ENCODE assay signal across 24 cellular contexts in the genomic region with DNA sequence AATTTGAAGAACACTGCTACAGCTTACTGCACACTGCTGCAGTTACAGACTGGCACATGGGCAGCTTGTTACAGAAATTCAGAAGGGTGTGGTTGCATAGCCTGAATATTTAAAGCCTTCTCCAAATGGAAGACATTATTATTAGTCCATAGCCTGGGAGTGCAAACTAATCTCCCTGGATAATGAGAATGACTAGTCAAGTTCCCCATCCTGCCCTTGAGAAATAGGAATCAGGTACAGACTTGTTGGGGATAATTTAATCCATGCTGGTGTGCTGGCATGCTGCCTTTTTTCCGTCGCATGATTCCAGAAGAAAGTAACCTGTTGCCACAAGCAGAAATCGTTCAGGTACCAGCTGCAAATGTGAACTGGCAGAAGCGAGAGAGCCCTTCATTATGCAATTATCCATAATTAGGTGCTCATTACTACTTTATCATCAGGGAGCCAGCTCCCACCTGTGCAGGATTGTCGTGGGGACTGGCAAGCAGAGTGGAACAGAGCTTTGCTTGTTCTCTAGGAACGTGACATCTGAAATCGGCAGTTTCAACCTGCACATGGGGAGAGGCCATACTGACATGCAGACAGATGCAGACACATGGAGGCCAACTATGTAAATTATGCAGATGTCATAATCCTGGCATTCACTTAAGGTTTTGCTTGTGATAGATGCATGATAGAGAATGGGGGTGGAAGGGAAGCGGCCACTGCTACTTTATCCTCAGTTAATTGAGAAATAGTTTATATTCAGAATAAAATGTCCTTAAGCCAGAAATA.
DNase-seq lines count a peak whose midpoint lies in the region; ATAC-seq and TF ChIP-seq lines count a peak whose summit lies in the region.
"Had no signal": no experiment of that assay in that cellular context is flagged by ENCODE, and none has a peak within 500 bp of the region (broad histone marks: within the 10 kb centered on the region; RNA-seq: fewer than 3 reads in every experiment).

No MANE protein-coding gene starts in this region.

- CTCF ChIA-PET in MCF 10A (lab: Yijun Ruan, JAX), result interaction anchor here (0.5 to 1.1 kb wide), 5 partner anchors 86 to 1815 kb away, joined by 3 read pairs; partner anchors contain the start of gene HS3ST3B1
- CTCF ChIA-PET in SK-N-SH (lab: Yijun Ruan, JAX), result no interaction called here

- H3K27ac Mint-ChIP-seq in MCF 10A (ENCODE audit: low read depth, unreplicated experiment), result peak overlapping the region; percentile 37
- H3K27ac Mint-ChIP-seq: activated CD4-positive, alpha-beta T cell treated with anti-CD3 and anti-CD28 coated beads, Interleukin-2, amount 10 ng/mL, durations not matched to agents 24 days and 14 days; activated naive CD4-positive, alpha-beta T cell treated with anti-CD3 and anti-CD28 coated beads for 36 hours; memory B cell; natural killer cell treated with Interleukin-12 subunit alpha and Interleukin-12 subunit beta and Interleukin-15 and Interleukin-18, amount 100 ng/mL, for 72 hours; stimulated activated effector memory CD8-positive, alpha-beta T cell treated with anti-CD3 and anti-CD28 coated beads, Interleukin-12 subunit alpha, Interleukin-12 subunit beta, amount 100 ng/mL, for 72 hours had no signal

- H3K9me2 ChIP-seq in SK-N-SH, result no peaks in the 10 kb centered on the region

- no peak for TF ChIP-seq EP300 in SK-N-SH (IDR thresholded peaks at IDR 0.05; ENCODE audit: borderline replicate concordance in 1 of 2, low read depth in 1 of 2, low read length in 1 of 2)

- H3K27me3 ChIP-seq in SK-N-SH (ENCODE audit: insufficient read depth), result no peaks in the 10 kb centered on the region; the same call in 1 of the 2 replicates
- H3K27me3 ChIP-seq: tibial nerve had no signal

- no peak overlapping the region for H3K4me3 ChIP-seq in SK-N-SH (ENCODE audit: low read depth in 2 of 2, low read length in 1 of 2)
- H3K4me3 ChIP-seq: HAP-1, heart left ventricle, psoas muscle, tibial nerve had no signal

- WGBS in SK-N-SH (ENCODE audit: low lambda C conversion rate), result 4% methylated on average over 8 of the region's 8 CpGs

- DNase-seq in NCI-H748 (lab: John Stamatoyannopoulos, UW; ENCODE audit: unreplicated experiment) (peak; percentile 40), NCI-H748 treated with DMSO at 0.1 percent for 48 hours (lab: John Stamatoyannopoulos, UW) (no peak), MCF 10A (ENCODE audit: unreplicated experiment) (peak; percentile 95), hepatic stellate cell (ENCODE audit: low spot score) (peak; percentile 14), SK-N-SH (no peak)
- DNase-seq in stimulated activated naive CD4-positive, alpha-beta T cell treated with Interleukin-2 at 50 U/mL for 16 hours (lab: John Stamatoyannopoulos, UW), result no peak
- no peak for DNase-seq in stimulated activated CD4-positive, alpha-beta T cell treated with anti-CD3 and anti-CD28 coated beads, Interleukin-2, amount 100 ng/mL, for 48 hours
- DNase-seq: 8988T; activated CD4-positive, alpha-beta T cell treated with anti-CD3 and anti-CD28 coated beads, Interleukin-2, amount 10 ng/mL, durations not matched to agents 24 days and 14 days; activated CD8-positive, alpha-beta memory T cell treated with anti-CD3 and anti-CD28 coated beads, Interleukin-2, amount 50 U/mL, for 48 hours; activated naive CD4-positive, alpha-beta T cell treated with anti-CD3 and anti-CD28 coated beads for 36 hours; cortex of kidney; heart left ventricle; NCI-H2171; NK-92 treated with Interleukin-12 subunit alpha and Interleukin-12 subunit beta, amount 100 ng/mL, for 24 hours; psoas muscle; RPMI8226 had no signal

- no peak for TF ChIP-seq CTCF in MCF 10A (IDR thresholded peaks at IDR 0.05; ENCODE audit: unreplicated experiment)
- no peak for TF ChIP-seq CTCF in SK-N-SH (IDR thresholded peaks at IDR 0.05)

- no peaks in the 10 kb centered on the region for H3K4me1 ChIP-seq in SK-N-SH (ENCODE audit: control insufficient read depth in 1 of 2, insufficient read depth in 2 of 2, low read depth in 1 of 2, low read length in 1 of 2)
- H3K4me1 ChIP-seq: HAP-1, heart left ventricle, psoas muscle, tibial nerve had no signal

- H3K9me3 ChIP-seq in SK-N-SH, result no peaks in the 10 kb centered on the region
- H3K9me3 ChIP-seq: HAP-1, psoas muscle had no signal

- no peak overlapping the region for H3K4me2 ChIP-seq in SK-N-SH

- H3K79me2 ChIP-seq in SK-N-SH (ENCODE audit: insufficient read depth), result no peaks in the 10 kb centered on the region

- H3K27me3 Mint-ChIP-seq in MCF 10A (ENCODE audit: insufficient read depth, unreplicated experiment), result no peaks in the 10 kb centered on the region
- H3K27me3 Mint-ChIP-seq: activated CD4-positive, alpha-beta T cell treated with anti-CD3 and anti-CD28 coated beads, Interleukin-2, amount 10 ng/mL, durations not matched to agents 24 days and 14 days had no signal

- peaks cover 12% of the 10 kb centered on the region for H3K9me3 Mint-ChIP-seq in MCF 10A (ENCODE audit: unreplicated experiment)
- H3K9me3 Mint-ChIP-seq: activated CD4-positive, alpha-beta T cell treated with anti-CD3 and anti-CD28 coated beads, Interleukin-2, amount 10 ng/mL, durations not matched to agents 24 days and 14 days; activated naive CD4-positive, alpha-beta T cell treated with anti-CD3 and anti-CD28 coated beads for 36 hours; natural killer cell treated with Interleukin-12 subunit alpha and Interleukin-12 subunit beta and Interleukin-15 and Interleukin-18, amount 100 ng/mL, for 72 hours had no signal

- H3F3A ChIP-seq in SK-N-SH (replicated peaks; ENCODE audit: insufficient read depth), result peaks cover 4% of the 10 kb centered on the region

- H3K4me3 Mint-ChIP-seq in MCF 10A (ENCODE audit: unreplicated experiment), result peak overlapping the region; percentile 46
- H3K4me3 Mint-ChIP-seq: activated CD4-positive, alpha-beta T cell treated with anti-CD3 and anti-CD28 coated beads, Interleukin-2, amount 10 ng/mL, durations not matched to agents 24 days and 14 days; activated naive CD4-positive, alpha-beta T cell treated with anti-CD3 and anti-CD28 coated beads for 36 hours; memory B cell; natural killer cell treated with Interleukin-12 subunit alpha and Interleukin-12 subunit beta and Interleukin-15 and Interleukin-18, amount 100 ng/mL, for 72 hours; stimulated activated effector memory CD8-positive, alpha-beta T cell treated with anti-CD3 and anti-CD28 coated beads, Interleukin-12 subunit alpha, Interleukin-12 subunit beta, amount 100 ng/mL, for 72 hours had no signal

- BruUV-seq in MCF 10A (replicated peaks; lab: Mats Ljungman, UMichigan), result no TSS peak

- no peaks in the 10 kb centered on the region for H3K36me3 ChIP-seq in SK-N-SH (replicated peaks in 1 of 2; ENCODE audit: control insufficient read depth in 1 of 2, insufficient read depth in 2 of 2, low read length in 1 of 2)
- H3K36me3 ChIP-seq: HAP-1, heart left ventricle, tibial nerve had no signal

- no peak overlapping the region for H3K27ac ChIP-seq in SK-N-SH (ENCODE audit: low read depth in 2 of 2, low read length in 1 of 2)
- H3K27ac ChIP-seq: C4-2B, heart left ventricle, psoas muscle, tibial nerve had no signal

- H3K9ac ChIP-seq in SK-N-SH, result no peak overlapping the region

- H4K20me1 ChIP-seq in SK-N-SH (ENCODE audit: insufficient read depth), result no peaks in the 10 kb centered on the region

- POLR2A ChIA-PET in MCF 10A (lab: Yijun Ruan, JAX) (interaction anchor here (0.6 to 2.3 kb wide), 20 partner anchors 12 to 1249 kb away, joined by 3 to 24 read pairs (median 4); partner anchors contain the start of gene COX10), SK-N-SH (lab: Yijun Ruan, JAX) (no interaction called here)

- no peaks in the 10 kb centered on the region for H3K36me3 Mint-ChIP-seq in MCF 10A (ENCODE audit: insufficient read depth, unreplicated experiment)
- H3K36me3 Mint-ChIP-seq: memory B cell; natural killer cell treated with Interleukin-12 subunit alpha and Interleukin-12 subunit beta and Interleukin-15 and Interleukin-18, amount 100 ng/mL, for 72 hours; stimulated activated effector memory CD8-positive, alpha-beta T cell treated with anti-CD3 and anti-CD28 coated beads, Interleukin-12 subunit alpha, Interleukin-12 subunit beta, amount 100 ng/mL, for 72 hours had no signal

- intact Hi-C loops in MCF 10A (cut with micrococcal nuclease), result no loop called here

- no peak overlapping the region for H2AFZ ChIP-seq in SK-N-SH (ENCODE audit: low read depth)

- ATAC-seq in HG03432 (IDR thresholded peaks at IDR 0.05; ENCODE audit: unreplicated experiment), result no peak
- ATAC-seq: heart left ventricle; natural killer cell treated with Interleukin-12 subunit alpha and Interleukin-12 subunit beta and Interleukin-15 and Interleukin-18, amount 100 ng/mL, for 72 hours; psoas muscle; stimulated activated effector memory CD8-positive, alpha-beta T cell treated with anti-CD3 and anti-CD28 coated beads, Interleukin-12 subunit alpha, Interleukin-12 subunit beta, amount 100 ng/mL, for 72 hours had no signal

- H3K4me1 Mint-ChIP-seq in MCF 10A (ENCODE audit: insufficient read depth, unreplicated experiment), result peaks cover 25% of the 10 kb centered on the region
- H3K4me1 Mint-ChIP-seq: activated CD4-positive, alpha-beta T cell treated with anti-CD3 and anti-CD28 coated beads, Interleukin-2, amount 10 ng/mL, durations not matched to agents 24 days and 14 days; memory B cell; stimulated activated effector memory CD8-positive, alpha-beta T cell treated with anti-CD3 and anti-CD28 coated beads, Interleukin-12 subunit alpha, Interleukin-12 subunit beta, amount 100 ng/mL, for 72 hours had no signal

- TF ChIP-seq RAD21 in SK-N-SH (IDR thresholded peaks at IDR 0.05; ENCODE audit: low read length), result no peak

TF ChIP-seq in SK-N-SH, 30 proteins besides CTCF, POLR2A, EP300 and RAD21 (continues in another document):
- TF ChIP-seq RFX5 (IDR thresholded peaks at IDR 0.05; ENCODE audit: low read length), result no peak
- no peak for TF ChIP-seq MXI1 (IDR thresholded peaks at IDR 0.05; ENCODE audit: low read depth, low read length)
- no peak for TF ChIP-seq TAF1 (IDR thresholded peaks at IDR 0.05; ENCODE audit: borderline replicate concordance, low read depth, low read length)
- TF ChIP-seq SIN3A (IDR thresholded peaks at IDR 0.05; ENCODE audit: borderline replicate concordance, low read depth, low read length), result no peak
- no peak for TF ChIP-seq USF1 (IDR thresholded peaks at IDR 0.05; ENCODE audit: borderline replicate concordance, low read depth)
- TF ChIP-seq EZH2phosphoT487 (IDR thresholded peaks at IDR 0.05; ENCODE audit: borderline replicate concordance, low read depth), result no peak
- TF ChIP-seq ELF1 (IDR thresholded peaks at IDR 0.05), result no peak
- TF ChIP-seq GATA2 (CRISPR knock-in tag; IDR thresholded peaks at IDR 0.05), result no peak
- TF ChIP-seq TCF12 (IDR thresholded peaks at IDR 0.05), result no peak

Comparison
In these comparisons a context has a peak if more than half of its experiments do, and no peak if none do; other contexts are left out.
1. DNase-seq: peak in NCI-H748 (single experiment), MCF 10A (single experiment) and hepatic stellate cell (single experiment); none in NCI-H748 treated with DMSO at 0.1 percent for 48 hours (single experiment), stimulated activated naive CD4-positive, alpha-beta T cell treated with Interleukin-2 at 50 U/mL for 16 hours (single experiment), stimulated activated CD4-positive, alpha-beta T cell treated with anti-CD3 and anti-CD28 coated beads, Interleukin-2, amount 100 ng/mL, for 48 hours (0 of 2) and SK-N-SH (single experiment).